In the genomic region with DNA sequence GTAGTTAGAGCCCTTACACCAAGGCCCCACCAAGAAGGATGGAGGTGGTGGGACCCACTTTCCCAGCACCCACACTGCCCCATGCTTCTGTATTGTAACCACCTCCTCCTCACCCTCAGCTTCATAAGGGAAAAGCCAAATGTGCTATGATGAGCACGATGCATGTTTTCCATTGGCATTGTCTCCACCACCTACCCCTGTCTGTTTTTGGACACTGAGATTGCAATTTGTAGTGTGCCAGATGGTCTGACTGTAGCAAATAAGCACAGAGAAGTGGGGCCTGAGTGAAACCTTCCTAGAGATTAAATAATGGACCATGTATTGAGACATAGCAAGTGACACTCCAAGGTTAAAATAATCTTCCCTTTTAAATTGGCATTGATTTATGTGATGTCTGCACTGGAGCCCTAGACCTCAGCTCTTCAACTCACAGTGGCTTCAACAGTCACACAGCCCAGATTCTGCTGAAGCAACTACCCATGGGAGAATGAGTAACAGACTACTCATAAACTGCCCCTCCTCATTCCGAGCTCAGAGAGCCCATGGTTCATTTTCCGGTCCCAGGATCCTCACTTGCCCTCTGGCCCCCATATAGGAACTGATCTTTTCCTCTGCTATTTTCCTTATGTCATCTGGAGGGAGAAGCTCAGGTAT, we compare ENCODE assay signal across 10 cellular contexts.
DNase-seq lines count a peak whose midpoint lies in the region; ATAC-seq and TF ChIP-seq lines count a peak whose summit lies in the region.
"Had no signal": no experiment of that assay in that cellular context is flagged by ENCODE, and none has a peak within 500 bp of the region (broad histone marks: within the 10 kb centered on the region; RNA-seq: fewer than 3 reads in every experiment).

No MANE protein-coding gene starts in this region.

- no peak for TF ChIP-seq CTCF in epithelial cell of esophagus (IDR thresholded peaks at IDR 0.05; ENCODE audit: insufficient read depth, low read depth, low read length, missing control alignments)

- no peaks in the 10 kb centered on the region for H3K4me1 Mint-ChIP-seq in activated CD4-positive, alpha-beta T cell treated with anti-CD3 and anti-CD28 coated beads, Interleukin-2, amount 10 ng/mL, durations not matched to agents 7 days and 5 days

- no peaks in the 10 kb centered on the region for H3K9me3 Mint-ChIP-seq in activated CD4-positive, alpha-beta T cell treated with anti-CD3 and anti-CD28 coated beads, Interleukin-2, amount 10 ng/mL, durations not matched to agents 7 days and 5 days
- H3K9me3 Mint-ChIP-seq: activated naive CD4-positive, alpha-beta T cell treated with anti-CD3 and anti-CD28 coated beads for 36 hours had no signal

- POLR2A ChIA-PET in activated CD4-positive, alpha-beta T cell treated with anti-CD3 and anti-CD28 coated beads, Interleukin-2, amount 10 ng/mL, durations not matched to agents 7 days and 5 days (lab: Charles Lee) = no interaction called here

- peak; percentile 29 for ATAC-seq in GM18511 (IDR thresholded peaks at IDR 0.05; ENCODE audit: unreplicated experiment)
- ATAC-seq in HG03520 (IDR thresholded peaks at IDR 0.05; ENCODE audit: unreplicated experiment) = no peak

- no peak overlapping the region for H3K4me3 ChIP-seq in epithelial cell of esophagus (ENCODE audit: low read length)

- CTCF ChIA-PET in activated CD4-positive, alpha-beta T cell treated with anti-CD3 and anti-CD28 coated beads, Interleukin-2, amount 10 ng/mL, durations not matched to agents 7 days and 5 days (lab: Charles Lee) = no interaction called here

- H3K27ac Mint-ChIP-seq in activated CD4-positive, alpha-beta T cell treated with anti-CD3 and anti-CD28 coated beads, Interleukin-2, amount 10 ng/mL, durations not matched to agents 7 days and 5 days = no peak overlapping the region
- H3K27ac Mint-ChIP-seq: activated naive CD4-positive, alpha-beta T cell treated with anti-CD3 and anti-CD28 coated beads for 36 hours; progenitor cell of endocrine pancreas had no signal

- H3K36me3 Mint-ChIP-seq in activated CD4-positive, alpha-beta T cell treated with anti-CD3 and anti-CD28 coated beads, Interleukin-2, amount 10 ng/mL, durations not matched to agents 7 days and 5 days (ENCODE audit: low read depth) = no peaks in the 10 kb centered on the region

- no peak overlapping the region for H3K4me3 Mint-ChIP-seq in activated CD4-positive, alpha-beta T cell treated with anti-CD3 and anti-CD28 coated beads, Interleukin-2, amount 10 ng/mL, durations not matched to agents 7 days and 5 days
- H3K4me3 Mint-ChIP-seq: activated naive CD4-positive, alpha-beta T cell treated with anti-CD3 and anti-CD28 coated beads for 36 hours had no signal

- no peaks in the 10 kb centered on the region for H3K27me3 Mint-ChIP-seq in activated CD4-positive, alpha-beta T cell treated with anti-CD3 and anti-CD28 coated beads, Interleukin-2, amount 10 ng/mL, durations not matched to agents 7 days and 5 days
- H3K27me3 Mint-ChIP-seq: progenitor cell of endocrine pancreas had no signal

- no peak for TF ChIP-seq POLR2A in erythroblast (IDR thresholded peaks at IDR 0.05; ENCODE audit: low read length)

- DNase-seq in NCI-H446 treated with DMSO at 0.1 percent for 48 hours (lab: John Stamatoyannopoulos, UW) = peak; percentile 18
- peak; percentile 59 for DNase-seq in epithelial cell of esophagus (ENCODE audit: low read depth)
- peak; percentile 90 for DNase-seq in renal cortical epithelial cell (ENCODE audit: low read depth)
- no peak for DNase-seq in erythroblast (lab: John Stamatoyannopoulos, UW)
- no peak for DNase-seq in activated CD4-positive, alpha-beta T cell treated with anti-CD3 and anti-CD28 coated beads, Interleukin-2, amount 10 ng/mL, durations not matched to agents 7 days and 5 days
- DNase-seq in T-helper 1 cell = no peak
- DNase-seq: activated naive CD4-positive, alpha-beta T cell treated with anti-CD3 and anti-CD28 coated beads for 36 hours had no signal

Comparison
In these comparisons a context has a peak if more than half of its experiments do, and no peak if none do; other contexts are left out.
1. DNase-seq: peak in NCI-H446 treated with DMSO at 0.1 percent for 48 hours (single experiment), epithelial cell of esophagus (single experiment) and renal cortical epithelial cell (single experiment); none in erythroblast (0 of 2), activated CD4-positive, alpha-beta T cell treated with anti-CD3 and anti-CD28 coated beads, Interleukin-2, amount 10 ng/mL, durations not matched to agents 7 days and 5 days (single experiment) and T-helper 1 cell (0 of 5).